1 cellular context compared by ENCODE assay signal in genomic region chr10:69087600-69088470, GRCh38.
TF ChIP-seq lines count a peak whose summit lies in the region.

SRGN (plus strand) TSS chr10:69088103; CDS start chr10:69088158, 55 bp downstream.

TF ChIP-seq in GM12878, 131 proteins besides CTCF, POLR2A, EP300 and RAD21 (continued from another document and continues in another):
- TF ChIP-seq CUX1 (IDR thresholded peaks at IDR 0.05; ENCODE audit: insufficient replicate concordance, low read depth, low read length) = peak; percentile 69
- TF ChIP-seq ATF3 (IDR thresholded peaks at IDR 0.05; ENCODE audit: borderline replicate concordance, extremely low read depth, low read depth, low read length) = no peak
- no peak for TF ChIP-seq GABPA (IDR thresholded peaks at IDR 0.05; ENCODE audit: low read depth)
- TF ChIP-seq MTA2 (IDR thresholded peaks at IDR 0.05; ENCODE audit: low read depth) = peak; percentile 78
- TF ChIP-seq NKRF (conservative IDR thresholded peaks at IDR 0.05) = no peak; the same call in 1 of the 2 replicates
- TF ChIP-seq JUNB (IDR thresholded peaks at IDR 0.05) = peak; percentile 81
- TF ChIP-seq ZNF687 (IDR thresholded peaks at IDR 0.05) = peak; percentile 87; the same call in 1 of the 2 replicates
- peak; percentile 68; the same call in 1 of the 2 replicates for TF ChIP-seq PAX5 (IDR thresholded peaks at IDR 0.05; ENCODE audit: borderline replicate concordance, low read depth, low read length)
- TF ChIP-seq TCF3 (IDR thresholded peaks at IDR 0.05; ENCODE audit: borderline replicate concordance, insufficient read depth, low read depth, low read length) = peak; percentile 82; the same call in 1 of the 2 replicates
- TF ChIP-seq RELA (IDR thresholded peaks at IDR 0.05; ENCODE audit: borderline replicate concordance, partially characterized antibody) = no peak
- TF ChIP-seq CBFB (IDR thresholded peaks at IDR 0.05; ENCODE audit: low read depth) = peak; percentile 97
- no peak for TF ChIP-seq SREBF2 (IDR thresholded peaks at IDR 0.05; ENCODE audit: low read length)
- peak; percentile 96 for TF ChIP-seq SMAD1 (IDR thresholded peaks at IDR 0.05; ENCODE audit: low read depth, partially characterized antibody)
- no peak; a peak in 2 of 4 replicates for TF ChIP-seq ETV6 (conservative IDR thresholded peaks at IDR 0.05 in 1 of 2, IDR thresholded peaks at IDR 0.05 in 1 of 2; ENCODE audit: borderline replicate concordance in 1 of 2, low read depth in 1 of 2)
- TF ChIP-seq MEF2A (IDR thresholded peaks at IDR 0.05; ENCODE audit: insufficient read depth, low read depth, low read length) = peak; percentile 69; the same call in 1 of the 2 replicates
- peak; percentile 91; the same call in 1 of the 2 replicates for TF ChIP-seq NBN (IDR thresholded peaks at IDR 0.05)
- TF ChIP-seq NFYA (IDR thresholded peaks at IDR 0.05; ENCODE audit: borderline replicate concordance, low read depth, low read length) = no peak
- TF ChIP-seq NR2F1 (conservative IDR thresholded peaks at IDR 0.05) = peak; percentile 54
- TF ChIP-seq LARP7 (IDR thresholded peaks at IDR 0.05) = peak; percentile 45; the same call in 1 of the 2 replicates
- TF ChIP-seq TCF12 (IDR thresholded peaks at IDR 0.05; ENCODE audit: low read depth, low read length) = 0 out of 2 replicates have a peak, but pooled peaks have one; percentile 32
- TF ChIP-seq ATF7 (IDR thresholded peaks at IDR 0.05; ENCODE audit: low read depth) = peak; percentile 86
- TF ChIP-seq JUND (IDR thresholded peaks at IDR 0.05; ENCODE audit: low read depth, low read length) = peak; percentile 59; the same call in 1 of the 2 replicates
- no peak for TF ChIP-seq NRF1 (conservative IDR thresholded peaks at IDR 0.05; ENCODE audit: low read depth, low read length)
- TF ChIP-seq BACH1 (IDR thresholded peaks at IDR 0.05; ENCODE audit: borderline replicate concordance) = no peak; the same call in 1 of the 2 replicates
- peak; percentile 15; the same call in 1 of the 2 replicates for TF ChIP-seq HCFC1 (IDR thresholded peaks at IDR 0.05; ENCODE audit: low read length)
- peak; percentile 89 for TF ChIP-seq SKIL (IDR thresholded peaks at IDR 0.05; ENCODE audit: low read depth, poor library complexity, severe bottlenecking)
- TF ChIP-seq BHLHE40 (IDR thresholded peaks at IDR 0.05; ENCODE audit: borderline replicate concordance in 1 of 2, low read depth in 2 of 2, low read length in 1 of 2) = peak; percentile 30 to 38; a peak in 1 of 4 replicates
- no peak for TF ChIP-seq ZNF274 (IDR thresholded peaks at IDR 0.05; ENCODE audit: insufficient read depth, insufficient read length)
- peak; percentile 89 for TF ChIP-seq RELB (IDR thresholded peaks at IDR 0.05; ENCODE audit: low read depth)
- TF ChIP-seq CHD2 (IDR thresholded peaks at IDR 0.05; ENCODE audit: borderline replicate concordance, low read depth, low read length) = peak; percentile 58; the same call in 1 of the 2 replicates
- no peak for TF ChIP-seq HDAC2 (IDR thresholded peaks at IDR 0.05)
- peak; percentile 81; the same call in 1 of the 2 replicates for TF ChIP-seq TCF7 (IDR thresholded peaks at IDR 0.05; ENCODE audit: borderline replicate concordance)
- no peak for TF ChIP-seq ZNF622 (IDR thresholded peaks at IDR 0.05)
- peak; percentile 56; the same call in 1 of the 2 replicates for TF ChIP-seq RFX5 (IDR thresholded peaks at IDR 0.05; ENCODE audit: low read depth, low read length)
- peak; percentile 46 for TF ChIP-seq EED (IDR thresholded peaks at IDR 0.05; ENCODE audit: low read depth)
- TF ChIP-seq PRDM15 (CRISPR knock-in tag; IDR thresholded peaks at IDR 0.05) = no peak; the same call in 1 of the 2 replicates
- TF ChIP-seq MXI1 (IDR thresholded peaks at IDR 0.05; ENCODE audit: low read depth, low read length) = peak; percentile 71; the same call in 1 of the 2 replicates
